Comparison of ENCODE assay signal across 8 cellular contexts in the genomic region with DNA sequence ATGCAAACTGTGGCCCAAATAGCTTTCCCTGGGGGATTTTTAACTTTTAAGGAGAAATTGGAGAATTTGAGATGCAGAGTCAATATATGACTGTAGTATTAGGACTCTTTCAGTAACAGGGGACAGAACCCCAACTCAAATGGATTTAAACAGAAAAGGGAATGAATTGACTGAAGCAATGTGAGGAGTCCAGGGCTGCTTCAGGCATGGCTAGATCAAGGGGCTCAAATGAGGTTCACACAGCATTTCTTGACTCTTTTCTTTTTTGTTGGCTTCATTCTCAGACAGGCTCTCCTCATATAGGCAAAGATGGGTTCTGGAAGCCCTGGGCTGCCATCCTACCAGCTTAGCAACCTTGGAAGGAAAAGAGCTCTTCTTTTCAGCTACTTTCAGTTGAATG. TPM values are rescaled to one million over a fixed set of nuclear protein-coding genes. Genes with fewer than 3 reads are reported as not detected.
"Had no signal": no experiment of that assay in that cellular context is flagged by ENCODE, and none has a peak within 500 bp of the region (broad histone marks: within the 10 kb centered on the region; RNA-seq: fewer than 3 reads in every experiment).

No MANE protein-coding gene starts in this region.

- H3K9ac ChIP-seq: KMS-11 had no signal

- H3K27ac ChIP-seq: HL-60, KMS-11 had no signal

- DNase-seq: IMR-90, KBM-7, KG1 had no signal

- H3K4me2 ChIP-seq: KMS-11 had no signal

- FAIRE-seq: HTR-8/SVneo had no signal

RNA-seq across cellular contexts. Expression of gene HNF1A, which starts 13.6 kb away (rescaled TPM):
- total RNA-seq: HT1080 had no signal
- polyA plus RNA-seq: IgD-negative memory B cell, IMR-90 had no signal
